Comparison of ENCODE assay signal across 10 cellular contexts in the genomic region with DNA sequence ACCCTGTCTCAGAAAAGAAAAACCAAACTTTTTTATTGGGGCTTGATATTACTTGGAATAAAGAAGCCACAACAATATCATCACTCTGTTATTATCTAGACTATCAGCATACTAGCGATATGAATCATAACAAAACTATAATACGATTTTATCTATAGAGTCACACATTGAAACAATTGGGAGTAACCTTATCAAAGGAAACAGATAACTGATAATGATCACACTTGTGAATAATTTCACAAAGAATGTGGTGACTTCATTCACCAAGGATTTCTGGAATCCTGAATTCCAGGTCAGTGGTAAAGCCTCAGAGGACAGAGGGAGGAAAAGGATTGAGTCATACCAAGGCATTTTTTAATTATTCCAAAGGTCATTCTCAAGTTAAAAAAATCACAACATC. TPM values are rescaled to one million over a fixed set of nuclear protein-coding genes. Genes with fewer than 3 reads are reported as not detected.
A peak's percentile ranks its signal among the peaks of the same experiment; 100 is the strongest.
DNase-seq lines count a peak whose midpoint lies in the region; ATAC-seq, FAIRE-seq and TF ChIP-seq lines count a peak whose summit lies in the region.
"Had no signal": no experiment of that assay in that cellular context is flagged by ENCODE, and none has a peak within 500 bp of the region (broad histone marks: within the 10 kb centered on the region; RNA-seq: fewer than 3 reads in every experiment).

No MANE protein-coding gene starts in this region.

- CTCF ChIA-PET in mammary epithelial cell (lab: Charles Lee; ENCODE audit: low non-redundant PET) = no interaction called here

- in situ Hi-C loops in mammary epithelial cell (cut with MboI; ENCODE audit: low sequenced_read_pairs in 2 of 2) = loop anchor here in 1 of 2 donors (25.0 kb wide), 1 partner anchor 162 kb away; the partner anchor contains the start of gene FAM171A1

- no peak overlapping the region for H3K4me2 ChIP-seq in mammary epithelial cell (ENCODE audit: insufficient read depth, low read depth, low read length)

- H2AFZ ChIP-seq in mammary epithelial cell (ENCODE audit: low read depth, low read length) = no peak overlapping the region

- whole genome bisulfite sequencing in HUES64 = 95% methylated on average over 2 of the region's 2 CpGs
- 0% methylated on average over 2 of the region's 2 CpGs for WGBS in mammary epithelial cell (ENCODE audit: low coverage, missing lambda C conversion rate)

- H3K79me2 ChIP-seq in mammary epithelial cell (ENCODE audit: insufficient read depth, low read length) = no peaks in the 10 kb centered on the region

- H4K20me1 ChIP-seq in mammary epithelial cell (ENCODE audit: insufficient read depth, low read length) = no peaks in the 10 kb centered on the region

- H3K4me3 ChIP-seq in HUES64 (ENCODE audit: low read length) (no peak overlapping the region), mammary epithelial cell (replicated peaks in 1 of 3; ENCODE audit: insufficient read depth in 1 of 3, low read depth in 2 of 3, low read length in 3 of 3) (no peak overlapping the region), kidney (ENCODE audit: low read length in 2 of 2) (no peak overlapping the region)
- H3K4me3 ChIP-seq: ascending aorta had no signal

- DNase-seq in AG08395 (ENCODE audit: low spot score) (peak; percentile 88), mammary epithelial cell (peak; percentile 78), kidney (no peak), GM19240 (ENCODE audit: insufficient read length, low spot score) (no peak), CD1c-positive myeloid dendritic cell (ENCODE audit: extremely low spot score) (no peak)
- no peak for DNase-seq in activated naive CD4-positive, alpha-beta T cell treated with Interleukin-2 at 50 U/mL for 16 hours
- DNase-seq: CD4-positive, alpha-beta memory T cell had no signal

- dilution Hi-C loops in mammary epithelial cell (cut with HindIII; ENCODE audit: low sequenced_read_pairs) = no loop called here

- H3K36me3 ChIP-seq in HUES64 (ENCODE audit: insufficient read depth, low read length) = no peaks in the 10 kb centered on the region
- no peaks in the 10 kb centered on the region for H3K36me3 ChIP-seq in mammary epithelial cell (ENCODE audit: insufficient read depth, low read length)
- H3K36me3 ChIP-seq in kidney (ENCODE audit: control insufficient read depth in 1 of 2, insufficient read depth in 2 of 2, low read length in 2 of 2) = no peaks in the 10 kb centered on the region
- H3K36me3 ChIP-seq: ascending aorta had no signal

- TF ChIP-seq CTCF in mammary epithelial cell (conservative IDR thresholded peaks at IDR 0.05 in 1 of 2, IDR thresholded peaks at IDR 0.05 in 1 of 2; ENCODE audit: extremely low read depth in 1 of 2, insufficient read depth in 1 of 2, low read depth in 1 of 2, low read length in 2 of 2) (no peak), kidney (IDR thresholded peaks at IDR 0.05; ENCODE audit: borderline replicate concordance, extremely low read depth, insufficient read depth) (no peak)

- peaks cover 19% of the 10 kb centered on the region for H3K4me1 ChIP-seq in HUES64 (ENCODE audit: insufficient read depth, low read length)
- H3K4me1 ChIP-seq in mammary epithelial cell (ENCODE audit: insufficient read depth, low read length) = peaks cover 36% of the 10 kb centered on the region
- H3K4me1 ChIP-seq in kidney (ENCODE audit: control insufficient read depth in 1 of 2, insufficient read depth in 1 of 2, low read depth in 1 of 2, low read length in 2 of 2) = peaks cover 0 to 7% of the 10 kb centered on the region in 2 donors
- H3K4me1 ChIP-seq: ascending aorta had no signal

- H3K27me3 ChIP-seq in HUES64 (ENCODE audit: insufficient read depth, low read length) (no peaks in the 10 kb centered on the region), mammary epithelial cell (ENCODE audit: insufficient read depth, low read length) (no peaks in the 10 kb centered on the region)
- H3K27me3 ChIP-seq: ascending aorta had no signal

- H3K9ac ChIP-seq in HUES64 (ENCODE audit: low read depth, low read length) = 0 out of 2 replicates have a peak overlapping the region, but pooled peaks have one; percentile 37
- H3K9ac ChIP-seq in mammary epithelial cell (ENCODE audit: insufficient read depth, low read length) = no peak overlapping the region
- no peak overlapping the region for H3K9ac ChIP-seq in kidney (ENCODE audit: low read length in 2 of 2)

- H3K9me3 ChIP-seq in HUES64 (ENCODE audit: insufficient read depth, low read depth, low read length) (no peaks in the 10 kb centered on the region), mammary epithelial cell (replicated peaks; ENCODE audit: insufficient read depth, low read length) (no peaks in the 10 kb centered on the region), kidney (ENCODE audit: control insufficient read depth in 1 of 2, low read length in 2 of 2) (no peaks in the 10 kb centered on the region)
- H3K9me3 ChIP-seq: ascending aorta had no signal

- BruUV-seq in mammary epithelial cell (replicated peaks; lab: Mats Ljungman, UMichigan) = no TSS peak

- ATAC-seq in HG03571 (IDR thresholded peaks at IDR 0.05; ENCODE audit: unreplicated experiment) = no peak

- peak; percentile 80 for FAIRE-seq in kidney (lab: Jason Lieb, UNC)

- H3K27ac ChIP-seq in HUES64 (ENCODE audit: low read depth, low read length) = peak overlapping the region; percentile 11; the same call in 1 of the 2 replicates
- H3K27ac ChIP-seq in mammary epithelial cell (ENCODE audit: insufficient read depth, low read depth, low read length) = peak overlapping the region; percentile 8
- H3K27ac ChIP-seq in kidney (ENCODE audit: low read depth in 2 of 2, low read length in 2 of 2) = no peak overlapping the region
- H3K27ac ChIP-seq: ascending aorta had no signal

- intact Hi-C loops in mammary epithelial cell (cut with micrococcal nuclease) = loop anchor here (2.0 kb wide), 1 partner anchor 32 kb away; the partner anchor contains the start of gene NMT2
- intact Hi-C loops in kidney (cut with DNase I) = no loop called here

RNA-seq across cellular contexts. Expression of gene NMT2, which starts 32.1 kb away (rescaled TPM):
- 10.7 TPM for polyA plus RNA-seq in HUES64 (2013, experiment 1 of 2)
- polyA plus RNA-seq in HUES64 (2013, experiment 2 of 2) = 15.3 TPM
- total RNA-seq in mammary epithelial cell (10 to 100 TPM; 12.5 to 15.3 TPM), kidney (19.8 TPM)
- polyA plus RNA-seq in mammary epithelial cell (8.0 TPM), kidney (ENCODE audit: insufficient read depth, low read depth, low replicate concordance) (11.7 TPM)
- 11.3 TPM for polyA minus RNA-seq in mammary epithelial cell

Comparison
In these comparisons a context has a peak if more than half of its experiments do, and no peak if none do; other contexts are left out.
1. DNase-seq: peak in AG08395 (single experiment) and mammary epithelial cell (single experiment); none in kidney (single experiment), GM19240 (single experiment), activated naive CD4-positive, alpha-beta T cell treated with Interleukin-2 at 50 U/mL for 16 hours (single experiment) and CD1c-positive myeloid dendritic cell (single experiment).
2. H3K27ac ChIP-seq: peak in HUES64 (single experiment) and mammary epithelial cell (single experiment); none in kidney (0 of 2).